25 cellular contexts compared by ENCODE assay signal in the genomic region with DNA sequence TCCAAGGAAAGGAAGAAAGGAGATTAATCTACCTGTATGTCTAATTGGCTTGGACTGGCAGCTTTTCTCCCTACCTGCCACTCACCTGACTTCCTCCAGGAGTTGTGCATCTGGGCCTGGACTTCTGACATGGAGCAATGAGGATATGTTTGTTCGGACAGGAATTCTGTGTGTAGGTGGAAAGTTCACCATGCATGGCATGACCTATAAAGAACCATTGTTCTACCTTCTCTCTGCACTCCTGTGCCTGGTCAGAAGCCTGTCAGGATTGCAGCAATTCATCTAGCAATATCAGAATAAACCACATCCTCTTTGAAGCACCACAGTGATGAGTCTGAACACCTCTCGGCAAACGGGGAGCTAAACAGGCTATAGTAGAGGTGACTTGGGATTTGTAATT. TPM values are rescaled to one million over a fixed set of nuclear protein-coding genes. Genes with fewer than 3 reads are reported as not detected.
A peak's percentile ranks its signal among the peaks of the same experiment; 100 is the strongest.
DNase-seq lines count a peak whose midpoint lies in the region; ATAC-seq, FAIRE-seq and TF ChIP-seq lines count a peak whose summit lies in the region.
"Had no signal": no experiment of that assay in that cellular context is flagged by ENCODE, and none has a peak within 500 bp of the region (broad histone marks: within the 10 kb centered on the region; RNA-seq: fewer than 3 reads in every experiment).

No MANE protein-coding gene starts in this region.

- H3K4me1 Mint-ChIP-seq in stimulated activated naive B cell treated with anti-CD40 and anti-IgM and Interleukin-4, amounts not matched to agents 10 μg/mL and 1 μg/mL and 100 μg/mL, for 72 hours = no peaks in the 10 kb centered on the region
- H3K4me1 Mint-ChIP-seq: CD14-positive monocyte; CD8-positive, alpha-beta memory T cell had no signal

- no peak overlapping the region for H3K9ac ChIP-seq in HepG2 (ENCODE audit: insufficient read depth, low read depth, low read length)
- H3K9ac ChIP-seq: BLaER1 treated with 17β-estradiol and CSF1 and Interleukin-3, amounts not matched to agents 10 nM and 100 nM had no signal

- peak; percentile 100 for ATAC-seq in HepG2
- ATAC-seq in right lobe of liver = no peak
- ATAC-seq in RWPE2 (ENCODE audit: low read depth) = peak; percentile 55; the same call in 1 of the 3 replicates
- ATAC-seq in stimulated activated naive B cell treated with anti-CD40 and anti-IgM and Interleukin-4, amounts not matched to agents 10 μg/mL and 1 μg/mL and 100 μg/mL, for 72 hours (replicated peaks) = no peak
- ATAC-seq: A549 had no signal

- peak in 1 of 2 experiments; percentile 28; a peak in 1 of 4 replicates for TF ChIP-seq EP300 in HepG2 (IDR thresholded peaks at IDR 0.05; ENCODE audit: low read depth in 2 of 2, low read length in 2 of 2)
- no peak for TF ChIP-seq EP300 in HepG2 (CRISPR knock-in tag; IDR thresholded peaks at IDR 0.05; ENCODE audit: borderline replicate concordance)
- TF ChIP-seq EP300 in esophagus muscularis mucosa (IDR thresholded peaks at IDR 0.05) = no peak

- H3K9me3 ChIP-seq in HepG2 (ENCODE audit: low read length) = no peaks in the 10 kb centered on the region
- H3K9me3 ChIP-seq in right lobe of liver = no peaks in the 10 kb centered on the region
- no peaks in the 10 kb centered on the region for H3K9me3 ChIP-seq in RWPE2 (ENCODE audit: severe bottlenecking)
- no peaks in the 10 kb centered on the region for H3K9me3 ChIP-seq in esophagus muscularis mucosa
- H3K9me3 ChIP-seq: A549; BE2C; BLaER1 treated with 17β-estradiol and CSF1 and Interleukin-3, amounts not matched to agents 10 nM and 100 nM; HAP-1 had no signal

- intact Hi-C loops in HepG2 (cut with micrococcal nuclease; ENCODE audit: unreplicated experiment) (loop anchor here (10.0 kb wide), 1 partner anchor 240 kb away; no protein-coding TSS in a partner anchor), right lobe of liver (cut with DNase I) (no loop called here), esophagus muscularis mucosa (cut with DNase I) (no loop called here)

- DNase-seq in HepG2 (ENCODE audit: low spot score) (peak; percentile 77), right lobe of liver (no peak), RWPE2 (ENCODE audit: low spot score) (no peak), esophagus muscularis mucosa (ENCODE audit: extremely low spot score) (peak; percentile 78), kidney tubule cell (ENCODE audit: low spot score) (peak; percentile 20), ecto neural progenitor cell (ENCODE audit: low spot score) (no peak)
- no peak for DNase-seq in stimulated activated CD4-positive, alpha-beta T cell treated with anti-CD3 and anti-CD28 coated beads, Interleukin-15, amount 100 ng/mL, for 24 hours
- no peak for DNase-seq in stimulated activated naive B cell treated with anti-CD40 and anti-IgM and Interleukin-4, amounts not matched to agents 10 μg/mL and 1 μg/mL and 100 μg/mL, for 72 hours
- DNase-seq: 8988T; ACHN; AML-193; BE2C; Calu3; CD4-positive, alpha-beta T cell; CD8-positive, alpha-beta memory T cell; DMS53; DMS79 treated with DMSO at 0.1 percent for 48 hours; GF-D8; GOT3 had no signal

- no peak overlapping the region for H3K4me3 Mint-ChIP-seq in stimulated activated naive B cell treated with anti-CD40 and anti-IgM and Interleukin-4, amounts not matched to agents 10 μg/mL and 1 μg/mL and 100 μg/mL, for 72 hours
- H3K4me3 Mint-ChIP-seq: CD14-positive monocyte; CD4-positive, alpha-beta T cell; CD8-positive, alpha-beta memory T cell had no signal

- H3K27ac ChIP-seq in HepG2 (ENCODE audit: extremely low read length, insufficient read depth, low read length) = no peak overlapping the region
- H3K27ac ChIP-seq in right lobe of liver = no peak overlapping the region
- no peak overlapping the region for H3K27ac ChIP-seq in RWPE2 (ENCODE audit: poor library complexity, severe bottlenecking)
- no peak overlapping the region for H3K27ac ChIP-seq in esophagus muscularis mucosa (replicated peaks in 1 of 4)
- H3K27ac ChIP-seq: A549; BLaER1 treated with 17β-estradiol and CSF1 and Interleukin-3, amounts not matched to agents 10 nM and 100 nM had no signal

- H3K27me3 ChIP-seq in HepG2 (ENCODE audit: control insufficient read depth in 1 of 2, insufficient read depth in 2 of 2, low read length in 2 of 2) (no peaks in the 10 kb centered on the region), right lobe of liver (no peaks in the 10 kb centered on the region), RWPE2 (ENCODE audit: insufficient read depth, poor library complexity, severe bottlenecking) (no peaks in the 10 kb centered on the region), esophagus muscularis mucosa (no peaks in the 10 kb centered on the region)
- H3K27me3 ChIP-seq: BE2C; BLaER1 treated with 17β-estradiol and CSF1 and Interleukin-3, amounts not matched to agents 10 nM and 100 nM had no signal

- CTCF ChIA-PET in HepG2 (lab: Yijun Ruan, JAX; ENCODE audit: low intra/inter-chr PET ratio, low total read pairs) = no interaction called here

- 0 out of 2 replicates have a peak overlapping the region, but pooled peaks have one; percentile 9 for H3K4me2 ChIP-seq in HepG2 (ENCODE audit: low read depth, low read length)
- H3K4me2 ChIP-seq: A549; BLaER1 treated with 17β-estradiol and CSF1 and Interleukin-3, amounts not matched to agents 10 nM and 100 nM had no signal

- TF ChIP-seq POLR2A in HepG2 (IDR thresholded peaks at IDR 0.05; ENCODE audit: insufficient read depth in 1 of 2, low read depth in 2 of 2, low read length in 2 of 2) (no peak), right lobe of liver (IDR thresholded peaks at IDR 0.05) (no peak), esophagus muscularis mucosa (IDR thresholded peaks at IDR 0.05; ENCODE audit: low read depth) (no peak)

- POLR2A ChIA-PET in HepG2 (lab: Yijun Ruan, JAX) = no interaction called here

- H3K4me3 ChIP-seq in HepG2 (replicated peaks in 1 of 3; ENCODE audit: insufficient read depth in 1 of 3, low read depth in 2 of 3, low read length in 3 of 3) (no peak overlapping the region), right lobe of liver (no peak overlapping the region), RWPE2 (ENCODE audit: severe bottlenecking) (no peak overlapping the region), esophagus muscularis mucosa (no peak overlapping the region)
- H3K4me3 ChIP-seq: A549; BLaER1 treated with 17β-estradiol and CSF1 and Interleukin-3, amounts not matched to agents 10 nM and 100 nM; HAP-1 had no signal

- in situ Hi-C loops in HepG2 (cut with HindIII; ENCODE audit: extremely low pct_ligation_motif_present, low pct_unique_long_range_greater_than_20kb) = no loop called here

- peaks cover 24% of the 10 kb centered on the region for H3K4me1 ChIP-seq in HepG2 (ENCODE audit: insufficient read depth, low read length)
- H3K4me1 ChIP-seq in right lobe of liver = no peaks in the 10 kb centered on the region
- H3K4me1 ChIP-seq in RWPE2 (ENCODE audit: insufficient read depth, poor library complexity, severe bottlenecking) = no peaks in the 10 kb centered on the region
- no peaks in the 10 kb centered on the region for H3K4me1 ChIP-seq in esophagus muscularis mucosa
- H3K4me1 ChIP-seq: A549; BE2C; BLaER1 treated with 17β-estradiol and CSF1 and Interleukin-3, amounts not matched to agents 10 nM and 100 nM; HAP-1 had no signal

- H2AFZ ChIP-seq in HepG2 (ENCODE audit: low read length) = no peak overlapping the region

- BruUV-seq in HepG2 (replicated peaks; lab: Mats Ljungman, UMichigan) = no TSS peak

- no peaks in the 10 kb centered on the region for H3K79me2 ChIP-seq in HepG2 (ENCODE audit: insufficient read depth, low read length)

- no peaks in the 10 kb centered on the region for H3K36me3 Mint-ChIP-seq in stimulated activated naive B cell treated with anti-CD40 and anti-IgM and Interleukin-4, amounts not matched to agents 10 μg/mL and 1 μg/mL and 100 μg/mL, for 72 hours
- H3K36me3 Mint-ChIP-seq: CD14-positive monocyte; CD8-positive, alpha-beta memory T cell had no signal

- H3K9me3 Mint-ChIP-seq in stimulated activated naive B cell treated with anti-CD40 and anti-IgM and Interleukin-4, amounts not matched to agents 10 μg/mL and 1 μg/mL and 100 μg/mL, for 72 hours = no peaks in the 10 kb centered on the region
- H3K9me3 Mint-ChIP-seq: CD4-positive, alpha-beta T cell had no signal

- FAIRE-seq in HepG2 (lab: Jason Lieb, UNC) = peak; percentile 92
- FAIRE-seq: H54 had no signal

- H3K27ac Mint-ChIP-seq in stimulated activated naive B cell treated with anti-CD40 and anti-IgM and Interleukin-4, amounts not matched to agents 10 μg/mL and 1 μg/mL and 100 μg/mL, for 72 hours = no peak overlapping the region
- H3K27ac Mint-ChIP-seq: CD14-positive monocyte; CD4-positive, alpha-beta T cell; CD8-positive, alpha-beta memory T cell had no signal

- no peak for TF ChIP-seq CTCF in HepG2 (CRISPR knock-in tag; IDR thresholded peaks at IDR 0.05)
- no peak for TF ChIP-seq CTCF in right lobe of liver (IDR thresholded peaks at IDR 0.05)
- TF ChIP-seq CTCF in RWPE2 (IDR thresholded peaks at IDR 0.05; ENCODE audit: poor library complexity, severe bottlenecking) = no peak
- no peak for TF ChIP-seq CTCF in esophagus muscularis mucosa (IDR thresholded peaks at IDR 0.05)

- TF ChIP-seq RAD21 in HepG2 (CRISPR knock-in tag; IDR thresholded peaks at IDR 0.05) = no peak

- WGBS in HepG2 (ENCODE audit: low lambda C conversion rate) = 0% methylated on average over 3 of the region's 3 CpGs
- WGBS in right lobe of liver (ENCODE audit: insufficient coverage, low coverage, low lambda C conversion rate, missing lambda C conversion rate) = 86% methylated on average over 3 of the region's 3 CpGs
- WGBS in esophagus muscularis mucosa = 92% methylated on average over 3 of the region's 3 CpGs

- H4K20me1 ChIP-seq in HepG2 (ENCODE audit: insufficient read depth, low read length) = no peaks in the 10 kb centered on the region
- H4K20me1 ChIP-seq: BLaER1 treated with 17β-estradiol and CSF1 and Interleukin-3, amounts not matched to agents 10 nM and 100 nM had no signal

- H3K36me3 ChIP-seq in HepG2 (replicated peaks in 1 of 2; ENCODE audit: control insufficient read depth in 1 of 2, insufficient read depth in 2 of 2, low read length in 2 of 2) (no peaks in the 10 kb centered on the region), right lobe of liver (no peaks in the 10 kb centered on the region), RWPE2 (ENCODE audit: low read depth) (no peaks in the 10 kb centered on the region), esophagus muscularis mucosa (no peaks in the 10 kb centered on the region)
- H3K36me3 ChIP-seq: BE2C; BLaER1 treated with 17β-estradiol and CSF1 and Interleukin-3, amounts not matched to agents 10 nM and 100 nM; HAP-1 had no signal

- no peaks in the 10 kb centered on the region for H3K27me3 Mint-ChIP-seq in stimulated activated naive B cell treated with anti-CD40 and anti-IgM and Interleukin-4, amounts not matched to agents 10 μg/mL and 1 μg/mL and 100 μg/mL, for 72 hours
- H3K27me3 Mint-ChIP-seq: CD4-positive, alpha-beta T cell; CD8-positive, alpha-beta memory T cell had no signal

RNA-seq across cellular contexts. Expression of a gene that starts 20.8 kb away (rescaled TPM):
- total RNA-seq in HepG2 (2016; rRNA removed; fragmentation: Illumina TruSeq; extraction: Trizol) = not detected in 2 replicates
- not detected in 2 replicates for total RNA-seq in HepG2 (2016; cell fraction: cytosol; rRNA removed; fragmentation: Illumina TruSeq; extraction: Trizol; ENCODE audit: low read depth)
- total RNA-seq in HepG2 (2016; cell fraction: insoluble cytoplasmic fraction; rRNA removed; fragmentation: Illumina TruSeq; extraction: Trizol) = not detected in 2 replicates
- not detected in 2 replicates for total RNA-seq in HepG2 (2016; cell fraction: membrane; rRNA removed; fragmentation: Illumina TruSeq; extraction: Trizol)
- total RNA-seq in HepG2 (2016; cell fraction: nucleus; rRNA removed; fragmentation: Illumina TruSeq; extraction: Trizol) = not detected in 2 replicates
- not detected in 2 replicates for polyA plus RNA-seq in HepG2 (2011; rRNA removed)
- polyA plus RNA-seq in HepG2 (2011; cell fraction: cytosol; rRNA removed) = not detected in 2 replicates
- polyA plus RNA-seq in HepG2 (2011; cell fraction: nucleus; rRNA removed) = not detected in 2 replicates
- polyA plus RNA-seq in HepG2 (2012) = not detected in 2 replicates
- not detected in 2 replicates for polyA plus RNA-seq in HepG2 (2016; cell fraction: cytosol; fragmentation: Illumina TruSeq; extraction: Trizol; ENCODE audit: low read depth)
- not detected in 2 replicates for polyA plus RNA-seq in HepG2 (2016; cell fraction: insoluble cytoplasmic fraction; fragmentation: Illumina TruSeq; extraction: Trizol; ENCODE audit: low read depth)
- polyA plus RNA-seq in HepG2 (2016; cell fraction: membrane; fragmentation: Illumina TruSeq; extraction: Trizol; ENCODE audit: low read depth) = not detected in 2 replicates
- not detected in 2 replicates for polyA plus RNA-seq in HepG2 (2016; cell fraction: nucleus; fragmentation: Illumina TruSeq; extraction: Trizol; ENCODE audit: insufficient read depth, low read depth)
- 0.12 TPM in 1 of 2 replicates, not detected in the other for polyA minus RNA-seq in HepG2 (2011; rRNA and poly(A)+ RNA removed; ENCODE audit: low replicate concordance)
- not detected in 2 replicates for polyA minus RNA-seq in HepG2 (2011; cell fraction: cytosol; rRNA and poly(A)+ RNA removed)
- polyA minus RNA-seq in HepG2 (2011; cell fraction: nucleus; rRNA and poly(A)+ RNA removed) = not detected in 2 replicates
- under 1 TPM in 5 of 6 experiments, not detected in 1; 0.07 to 0.31 (median 0.14) TPM for total RNA-seq in right lobe of liver
- total RNA-seq in esophagus muscularis mucosa = 1 to 10 TPM; 4.0 to 6.7 (median 5.8) TPM
- total RNA-seq: CD4-positive, alpha-beta T cell; CD8-positive, alpha-beta memory T cell; G401 had no signal
- polyA plus RNA-seq: CD14-positive monocyte; CD8-positive, alpha-beta memory T cell had no signal

Comparison
In these comparisons a context has a peak if more than half of its experiments do, and no peak if none do; other contexts are left out.
1. ATAC-seq: peak in HepG2 (single experiment) and RWPE2 (single experiment); none in right lobe of liver (0 of 4) and stimulated activated naive B cell treated with anti-CD40 and anti-IgM and Interleukin-4, amounts not matched to agents 10 μg/mL and 1 μg/mL and 100 μg/mL, for 72 hours (0 of 2).
2. DNase-seq: peak in HepG2 (single experiment), esophagus muscularis mucosa (single experiment) and kidney tubule cell (single experiment); none in right lobe of liver (0 of 3), RWPE2 (single experiment), ecto neural progenitor cell (single experiment), stimulated activated CD4-positive, alpha-beta T cell treated with anti-CD3 and anti-CD28 coated beads, Interleukin-15, amount 100 ng/mL, for 24 hours (single experiment) and stimulated activated naive B cell treated with anti-CD40 and anti-IgM and Interleukin-4, amounts not matched to agents 10 μg/mL and 1 μg/mL and 100 μg/mL, for 72 hours (single experiment).